Comparison of ENCODE assay signal across 20 cellular contexts in the genomic region with DNA sequence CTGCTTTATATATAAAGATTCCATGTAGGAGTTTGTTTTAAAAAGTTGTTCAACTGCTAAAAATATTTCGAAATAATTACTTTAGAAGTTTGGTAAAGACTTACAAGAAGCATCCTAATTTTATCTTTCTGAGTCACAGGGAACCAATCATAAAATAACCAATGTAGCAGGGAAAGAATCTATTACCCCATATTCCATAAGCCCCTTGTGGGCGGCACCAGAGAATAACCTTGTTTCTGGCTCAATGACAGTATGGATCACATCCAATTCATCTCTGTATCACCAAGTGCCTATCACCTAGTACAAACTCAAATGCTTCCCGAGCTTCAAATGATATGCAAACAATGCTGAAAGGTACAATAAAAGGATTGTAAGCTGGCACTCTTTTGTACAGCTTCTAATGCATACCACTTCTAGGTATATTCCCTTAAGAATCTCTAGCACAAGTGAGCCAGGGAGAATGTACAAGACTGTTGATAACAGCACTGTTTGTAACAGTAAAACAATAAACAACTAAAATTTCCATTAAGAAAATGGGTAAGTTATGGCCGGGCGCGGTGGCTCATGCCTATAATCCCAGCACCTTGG.
A peak's percentile ranks its signal among the peaks of the same experiment; 100 is the strongest.
DNase-seq lines count a peak whose midpoint lies in the region; ATAC-seq and TF ChIP-seq lines count a peak whose summit lies in the region.
"Had no signal": no experiment of that assay in that cellular context is flagged by ENCODE, and none has a peak within 500 bp of the region (broad histone marks: within the 10 kb centered on the region; RNA-seq: fewer than 3 reads in every experiment).

No MANE protein-coding gene starts in this region.

- no peak overlapping the region for H3K4me3 ChIP-seq in AG09309 (ENCODE audit: control insufficient read depth, low read depth, low read length)
- no peak overlapping the region for H3K4me3 ChIP-seq in GM23248
- H3K4me3 ChIP-seq in choroid plexus epithelial cell (ENCODE audit: low read depth, low read length): no peak overlapping the region
- no peak overlapping the region for H3K4me3 ChIP-seq in neutrophil (ENCODE audit: low read depth in 1 of 2, low read length in 1 of 2)
- H3K4me3 ChIP-seq: GM23338, vagina had no signal

- no peaks in the 10 kb centered on the region for H3K9me2 ChIP-seq in GM23248 (ENCODE audit: insufficient read depth)

- peak overlapping the region; percentile 21 for H3K4me2 ChIP-seq in GM23248 (ENCODE audit: unreplicated experiment)
- H3K4me2 ChIP-seq: GM23338 had no signal

- H3F3A ChIP-seq in GM23248 (ENCODE audit: insufficient read depth): peaks cover 75% of the 10 kb centered on the region

- H3K9me3 ChIP-seq in GM23248 (ENCODE audit: low read depth) (no peaks in the 10 kb centered on the region), neutrophil (no peaks in the 10 kb centered on the region)
- H3K9me3 ChIP-seq: vagina had no signal

- no peak for TF ChIP-seq CTCF in AG09309 (IDR thresholded peaks at IDR 0.05; ENCODE audit: control insufficient read depth, insufficient read depth, low read depth, low read length, missing control alignments)
- no peak for TF ChIP-seq CTCF in choroid plexus epithelial cell (conservative IDR thresholded peaks at IDR 0.05; ENCODE audit: low read depth, low read length)
- TF ChIP-seq CTCF in neutrophil (IDR thresholded peaks at IDR 0.05): no peak
- TF ChIP-seq CTCF in RWPE1 (conservative IDR thresholded peaks at IDR 0.05; ENCODE audit: low read depth): no peak

- no peaks in the 10 kb centered on the region for H3K27me3 ChIP-seq in GM23248 (replicated peaks; ENCODE audit: insufficient read depth)
- H3K27me3 ChIP-seq in neutrophil: no peaks in the 10 kb centered on the region
- H3K27me3 ChIP-seq: vagina had no signal

- POLR2A ChIA-PET in RWPE1 (lab: Yijun Ruan, JAX; ENCODE audit: low non-redundant PET): no interaction called here

- CTCF ChIA-PET in RWPE1 (lab: Yijun Ruan, JAX): no interaction called here

- DNase-seq in AG09309 (ENCODE audit: low read depth): peak; percentile 76
- DNase-seq in GM23248: peak; percentile 49
- DNase-seq in choroid plexus epithelial cell (ENCODE audit: low read depth): peak; percentile 63
- no peak for DNase-seq in activated CD4-positive, alpha-beta T cell treated with anti-CD3 and anti-CD28 coated beads for 1 hour
- no peak for DNase-seq in DMS 273 (lab: John Stamatoyannopoulos, UW; ENCODE audit: unreplicated experiment)
- DNase-seq in RWPE1 (ENCODE audit: low spot score): no peak
- DNase-seq: activated effector memory CD4-positive, alpha-beta T cell treated with Interleukin-2 at 50 U/mL for 16 hours; anterior cingulate cortex; CD4-positive, CD25-positive, alpha-beta regulatory T cell; dermis blood vessel endothelial cell; DND-41; Kasumi-1; NCI-H2081; NCI-H774; stimulated activated naive CD8-positive, alpha-beta T cell treated with anti-CD3 and anti-CD28 coated beads, Interleukin-15, amount 100 ng/mL, for 72 hours had no signal

- in situ Hi-C loops in GM23248 (cut with MboI): no loop called here

- no peak overlapping the region for H3K9ac ChIP-seq in GM23248

- ATAC-seq in activated T-helper 17 cell treated with anti-CD3 and anti-CD28 coated beads, Interleukin-2, amount 50 U/mL, for 72 hours (replicated peaks): no peak
- ATAC-seq: esophagus mucosa; GM23338; stimulated activated naive CD8-positive, alpha-beta T cell treated with anti-CD3 and anti-CD28 coated beads, Interleukin-15, amount 100 ng/mL, for 72 hours had no signal

- peaks cover 33% of the 10 kb centered on the region for H3K4me1 Mint-ChIP-seq in activated T-helper 17 cell treated with anti-CD3 and anti-CD28 coated beads, Interleukin-2, amount 50 U/mL, for 72 hours
- H3K4me1 Mint-ChIP-seq: GM23338 had no signal

- peaks cover 6% of the 10 kb centered on the region for H3K36me3 Mint-ChIP-seq in activated T-helper 17 cell treated with anti-CD3 and anti-CD28 coated beads, Interleukin-2, amount 50 U/mL, for 72 hours (ENCODE audit: low read depth)

- no peak overlapping the region for H3K4me3 Mint-ChIP-seq in activated T-helper 17 cell treated with anti-CD3 and anti-CD28 coated beads, Interleukin-2, amount 50 U/mL, for 72 hours
- H3K4me3 Mint-ChIP-seq: CD4-positive, CD25-positive, alpha-beta regulatory T cell; GM23338; stimulated activated naive CD8-positive, alpha-beta T cell treated with anti-CD3 and anti-CD28 coated beads, Interleukin-15, amount 100 ng/mL, for 72 hours had no signal

- H3K27me3 Mint-ChIP-seq in activated T-helper 17 cell treated with anti-CD3 and anti-CD28 coated beads, Interleukin-2, amount 50 U/mL, for 72 hours: no peaks in the 10 kb centered on the region
- H3K27me3 Mint-ChIP-seq: CD4-positive, CD25-positive, alpha-beta regulatory T cell; stimulated activated naive CD8-positive, alpha-beta T cell treated with anti-CD3 and anti-CD28 coated beads, Interleukin-15, amount 100 ng/mL, for 72 hours had no signal

- H3K79me2 ChIP-seq in GM23248 (ENCODE audit: insufficient read depth): no peaks in the 10 kb centered on the region

- H3K4me1 ChIP-seq in GM23248 (ENCODE audit: insufficient read depth) (peaks cover 65% of the 10 kb centered on the region), neutrophil (ENCODE audit: control insufficient read depth in 1 of 2, insufficient read depth in 1 of 2, low read depth in 1 of 2, low read length in 1 of 2) (peaks cover 46 to 63% of the 10 kb centered on the region in 2 experiments)
- H3K4me1 ChIP-seq: vagina had no signal

- H3K9me3 Mint-ChIP-seq in activated T-helper 17 cell treated with anti-CD3 and anti-CD28 coated beads, Interleukin-2, amount 50 U/mL, for 72 hours: peaks cover 3% of the 10 kb centered on the region
- H3K9me3 Mint-ChIP-seq: CD4-positive, CD25-positive, alpha-beta regulatory T cell had no signal

- H2AFZ ChIP-seq in GM23248: no peak overlapping the region
- H2AFZ ChIP-seq: GM23338 had no signal

- H3K27ac ChIP-seq in GM23248 (no peak overlapping the region), neutrophil (peak overlapping the region; percentile 67), RWPE1 (no peak overlapping the region)
- H3K27ac ChIP-seq: vagina had no signal

- WGBS in GM23248 (ENCODE audit: low coverage in 1 of 2, low lambda C conversion rate in 2 of 2, missing lambda C conversion rate in 2 of 2), 2 experiments: 72 to 79% methylated on average over 6 of the region's 6 CpGs

- no peaks in the 10 kb centered on the region for H4K20me1 ChIP-seq in GM23248 (ENCODE audit: insufficient read depth)

- H3K27ac Mint-ChIP-seq in activated T-helper 17 cell treated with anti-CD3 and anti-CD28 coated beads, Interleukin-2, amount 50 U/mL, for 72 hours: no peak overlapping the region
- H3K27ac Mint-ChIP-seq: CD4-positive, CD25-positive, alpha-beta regulatory T cell; GM23338; stimulated activated naive CD8-positive, alpha-beta T cell treated with anti-CD3 and anti-CD28 coated beads, Interleukin-15, amount 100 ng/mL, for 72 hours had no signal

- H3K36me3 ChIP-seq in GM23248 (ENCODE audit: low read depth): no peaks in the 10 kb centered on the region
- H3K36me3 ChIP-seq in neutrophil: no peaks in the 10 kb centered on the region
- H3K36me3 ChIP-seq: vagina had no signal

Comparison
In these comparisons a context has a peak if more than half of its experiments do, and no peak if none do; other contexts are left out.
1. DNase-seq: peak in AG09309 (single experiment), GM23248 (single experiment) and choroid plexus epithelial cell (single experiment); none in activated CD4-positive, alpha-beta T cell treated with anti-CD3 and anti-CD28 coated beads for 1 hour (single experiment), DMS 273 (single experiment) and RWPE1 (single experiment).